ENCODE assay signal across 16 cellular contexts in genomic region chr4:174266416-174266815, GRCh38.
"Had no signal": no experiment of that assay in that cellular context is flagged by ENCODE, and none has a peak within 500 bp of the region (broad histone marks: within the 10 kb centered on the region; RNA-seq: fewer than 3 reads in every experiment).

No MANE protein-coding gene starts in this region.

- H3K27ac ChIP-seq: esophagus muscularis mucosa, tibial nerve had no signal

- DNase-seq: activated CD4-positive, alpha-beta memory T cell treated with anti-CD3 and anti-CD28 coated beads for 36 hours; activated CD4-positive, alpha-beta T cell treated with anti-CD3 and anti-CD28 coated beads for 1 hour; activated CD8-positive, alpha-beta memory T cell treated with anti-CD3 and anti-CD28 coated beads, Interleukin-2, amount 10 ng/mL, durations not matched to agents 7 days and 5 days; activated naive CD4-positive, alpha-beta T cell treated with anti-CD3 and anti-CD28 coated beads, Interleukin-2, amount 50 U/mL, for 16 hours; activated T-cell treated with anti-CD3 and anti-CD28 coated beads, Interleukin-2, amount 50 U/mL, for 24 hours; hypothalamus; kidney glomerular epithelial cell; mesendoderm; natural killer cell; nucleus accumbens; stimulated activated CD4-positive, alpha-beta T cell treated with anti-CD3 and anti-CD28 coated beads, Interleukin-4, amount 100 ng/mL, for 24 hours; stimulated activated naive CD4-positive, alpha-beta T cell treated with Interleukin-2 at 50 U/mL for 16 hours; substantia nigra; T-helper 9 cell had no signal

- H3K4me3 ChIP-seq: esophagus muscularis mucosa, tibial nerve had no signal

- H3K27me3 ChIP-seq: esophagus muscularis mucosa, tibial nerve had no signal

- H3K9me3 ChIP-seq: esophagus muscularis mucosa, tibial nerve had no signal

- ATAC-seq: activated CD8-positive, alpha-beta memory T cell treated with anti-CD3 and anti-CD28 coated beads, Interleukin-2, amount 10 ng/mL, durations not matched to agents 7 days and 5 days; natural killer cell had no signal
